In the genomic region with DNA sequence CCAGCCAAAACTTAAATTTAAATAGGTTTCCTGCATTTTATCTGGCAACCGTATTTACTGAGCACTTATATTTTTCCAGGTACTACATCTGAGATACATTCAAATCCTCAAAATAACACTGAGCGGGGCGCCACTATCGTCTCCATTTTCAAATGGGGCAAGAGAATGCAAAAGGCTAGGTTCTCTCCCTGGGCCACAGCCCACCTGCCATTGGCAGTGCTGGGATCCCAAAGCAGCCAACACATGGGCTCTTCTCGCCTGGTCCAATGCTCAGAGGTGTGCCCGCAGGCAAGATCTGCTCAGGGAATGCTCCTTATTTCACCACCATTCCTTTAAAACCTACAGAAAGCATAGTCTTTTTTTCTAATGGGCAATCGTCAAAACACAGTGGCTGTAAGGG, we compare ENCODE assay signal across 34 cellular contexts.
"Had no signal": no experiment of that assay in that cellular context is flagged by ENCODE, and none has a peak within 500 bp of the region (broad histone marks: within the 10 kb centered on the region; RNA-seq: fewer than 3 reads in every experiment).

No MANE protein-coding gene starts in this region.

- H3K4me3 ChIP-seq: MG63 had no signal

- DNase-seq: Karpas-422, Kasumi-1, MG63, MM.1S, MV-4-11, NCI-H1048, NCI-H1092, NCI-H1092 treated with DMSO at 0.1 percent for 48 hours, NCI-H1105, NCI-H1105 treated with DMSO at 0.1 percent for 48 hours, NCI-H1417, NCI-H1417 treated with DMSO at 0.1 percent for 48 hours, NCI-H1436, NCI-H1436 treated with DMSO at 0.1 percent for 48 hours, NCI-H146, NCI-H1694, NCI-H1694 treated with DMSO at 0.1 percent for 48 hours, NCI-H187, NCI-H187 treated with DMSO at 0.1 percent for 48 hours, NCI-H1930, NCI-H2029, NCI-H2029 treated with DMSO at 0.1 percent for 48 hours, NCI-H2081, NCI-H2107, NCI-H2171, NCI-H2171 treated with DMSO at 0.1 percent for 48 hours, NCI-H2227 treated with DMSO at 0.1 percent for 48 hours, NCI-H226, NCI-H345, NCI-H446, NCI-H446 treated with DMSO at 0.1 percent for 48 hours, NCI-H510A, NCI-H510A treated with DMSO at 0.1 percent for 48 hours had no signal

- H3K27ac ChIP-seq: KMS-11 had no signal

- H3K36me3 ChIP-seq: MG63 had no signal

- H3K4me2 ChIP-seq: KMS-11 had no signal

- H3K9ac ChIP-seq: KMS-11 had no signal

- H3K27me3 ChIP-seq: MG63 had no signal
